In genomic region chr1:232084584-232085223, GRCh38 we compare ENCODE assay signal across 15 cellular contexts.
DNase-seq lines count a peak whose midpoint lies in the region; ATAC-seq and TF ChIP-seq lines count a peak whose summit lies in the region.
"Had no signal": no experiment of that assay in that cellular context is flagged by ENCODE, and none has a peak within 500 bp of the region (broad histone marks: within the 10 kb centered on the region; RNA-seq: fewer than 3 reads in every experiment).

No MANE protein-coding gene starts in this region.

- no peak overlapping the region for H2AFZ ChIP-seq in smooth muscle cell (ENCODE audit: low read depth)

- no TSS peak for BruUV-seq in MCF 10A (replicated peaks; lab: Mats Ljungman, UMichigan)

- no peak overlapping the region for H3K27ac Mint-ChIP-seq in MCF 10A (ENCODE audit: low read depth, unreplicated experiment)

- intact Hi-C loops in MCF 10A (cut with micrococcal nuclease) (no loop called here), breast epithelium (cut with DNase I; ENCODE audit: low total_unique reads) (no loop called here)

- TF ChIP-seq CTCF in MCF 10A (IDR thresholded peaks at IDR 0.05; ENCODE audit: unreplicated experiment) (no peak), breast epithelium (IDR thresholded peaks at IDR 0.05) (no peak), astrocyte of the cerebellum (IDR thresholded peaks at IDR 0.05; ENCODE audit: low read depth, low read length, missing control alignments) (no peak), smooth muscle cell (IDR thresholded peaks at IDR 0.05; ENCODE audit: borderline replicate concordance, insufficient read depth, poor library complexity, severe bottlenecking) (no peak)

- peak overlapping the region; percentile 29 for H3K4me2 ChIP-seq in smooth muscle cell

- H3K27ac ChIP-seq in breast epithelium, result no peak overlapping the region
- no peak overlapping the region for H3K27ac ChIP-seq in smooth muscle cell (ENCODE audit: low read depth)
- H3K27ac ChIP-seq: colonic mucosa, testis had no signal

- no peaks in the 10 kb centered on the region for H3K4me1 Mint-ChIP-seq in MCF 10A (ENCODE audit: insufficient read depth, unreplicated experiment)

- peaks cover 0 to 5% of the 10 kb centered on the region in 2 donors for H3K9me3 ChIP-seq in breast epithelium
- no peaks in the 10 kb centered on the region for H3K9me3 ChIP-seq in smooth muscle cell (replicated peaks; ENCODE audit: low read depth)
- H3K9me3 ChIP-seq: colonic mucosa, testis had no signal

- in situ Hi-C loops in astrocyte of the cerebellum (cut with HindIII; ENCODE audit: low sequenced_read_pairs), result no loop called here

- POLR2A ChIA-PET in MCF 10A (lab: Yijun Ruan, JAX), result interaction anchor here (1.0 to 1.2 kb wide), 2 partner anchors 9 to 46 kb away, joined by 3 to 5 read pairs; no protein-coding TSS in a partner anchor

- H3K27me3 Mint-ChIP-seq in MCF 10A (ENCODE audit: insufficient read depth, unreplicated experiment), result no peaks in the 10 kb centered on the region

- CTCF ChIA-PET in MCF 10A (lab: Yijun Ruan, JAX), result interaction anchor here (0.6 to 1.1 kb wide), 3 partner anchors 125 to 328 kb away, joined by 3 to 4 read pairs (median 3); no protein-coding TSS in a partner anchor

- ATAC-seq in HG02759 (IDR thresholded peaks at IDR 0.05; ENCODE audit: unreplicated experiment), result no peak
- ATAC-seq in HG02571 (IDR thresholded peaks at IDR 0.05; ENCODE audit: unreplicated experiment), result no peak

- no peaks in the 10 kb centered on the region for H3K9me3 Mint-ChIP-seq in MCF 10A (ENCODE audit: unreplicated experiment)

- no peak overlapping the region for H3K4me3 ChIP-seq in breast epithelium
- H3K4me3 ChIP-seq in astrocyte of the cerebellum (ENCODE audit: low read depth, low read length), result no peak overlapping the region
- H3K4me3 ChIP-seq in smooth muscle cell, result no peak overlapping the region
- H3K4me3 ChIP-seq: colonic mucosa, testis had no signal

- H3K79me2 ChIP-seq in smooth muscle cell (ENCODE audit: low read depth), result no peaks in the 10 kb centered on the region

- H4K20me1 ChIP-seq in smooth muscle cell (ENCODE audit: low read depth), result no peaks in the 10 kb centered on the region

- H3K27me3 ChIP-seq in breast epithelium (no peaks in the 10 kb centered on the region), smooth muscle cell (ENCODE audit: low read depth) (no peaks in the 10 kb centered on the region)
- H3K27me3 ChIP-seq: colonic mucosa, testis had no signal

- H3K4me3 Mint-ChIP-seq in MCF 10A (ENCODE audit: unreplicated experiment), result no peak overlapping the region

- no peaks in the 10 kb centered on the region for H3K4me1 ChIP-seq in breast epithelium
- no peaks in the 10 kb centered on the region for H3K4me1 ChIP-seq in smooth muscle cell (ENCODE audit: low read depth)
- H3K4me1 ChIP-seq: colonic mucosa, testis had no signal

- H3K36me3 ChIP-seq in breast epithelium (no peaks in the 10 kb centered on the region), smooth muscle cell (ENCODE audit: low read depth) (no peaks in the 10 kb centered on the region)
- H3K36me3 ChIP-seq: colonic mucosa had no signal

- H3F3A ChIP-seq in smooth muscle cell (ENCODE audit: low read depth), result peaks cover 7% of the 10 kb centered on the region

- no peak for TF ChIP-seq POLR2A in breast epithelium (IDR thresholded peaks at IDR 0.05)

- WGBS in smooth muscle cell (ENCODE audit: low lambda C conversion rate), result 36% methylated on average over 6 of the region's 6 CpGs

- no peak overlapping the region for H3K9ac ChIP-seq in smooth muscle cell (ENCODE audit: low read depth)

- H3K36me3 Mint-ChIP-seq in MCF 10A (ENCODE audit: insufficient read depth, unreplicated experiment), result no peaks in the 10 kb centered on the region

- DNase-seq in MCF 10A (ENCODE audit: unreplicated experiment) (peak; percentile 63), breast epithelium (ENCODE audit: low spot score in 2 of 2) (no peak), astrocyte of the cerebellum (ENCODE audit: low read depth) (peak; percentile 6), iPS DF 4.7 (ENCODE audit: extremely low read depth, low spot score) (peak; percentile 64), smooth muscle cell (lab: John Stamatoyannopoulos, UW; ENCODE audit: unreplicated experiment) (no peak)
- no peak for DNase-seq in activated CD8-positive, alpha-beta memory T cell treated with anti-CD3 and anti-CD28 coated beads, Interleukin-2, amount 50 U/mL, for 48 hours
- DNase-seq: activated CD4-positive, alpha-beta T cell treated with anti-CD3 and anti-CD28 coated beads, Interleukin-2, amount 50 U/mL, for 1 hour; activated gamma-delta T cell treated with Interleukin-2 at 50 U/mL for 16 hours; colonic mucosa; DMS 273 treated with DMSO at 0.1 percent for 48 hours; NCI-H1105 treated with DMSO at 0.1 percent for 48 hours; NCI-H526 treated with DMSO at 0.1 percent for 48 hours; testis had no signal

Comparison
In these comparisons a context has a peak if more than half of its experiments do, and no peak if none do; other contexts are left out.
1. DNase-seq: peak in MCF 10A (single experiment), astrocyte of the cerebellum (single experiment) and iPS DF 4.7 (single experiment); none in breast epithelium (0 of 2), smooth muscle cell (single experiment) and activated CD8-positive, alpha-beta memory T cell treated with anti-CD3 and anti-CD28 coated beads, Interleukin-2, amount 50 U/mL, for 48 hours (single experiment).